Comparison of ENCODE assay signal across 8 cellular contexts in the genomic region with DNA sequence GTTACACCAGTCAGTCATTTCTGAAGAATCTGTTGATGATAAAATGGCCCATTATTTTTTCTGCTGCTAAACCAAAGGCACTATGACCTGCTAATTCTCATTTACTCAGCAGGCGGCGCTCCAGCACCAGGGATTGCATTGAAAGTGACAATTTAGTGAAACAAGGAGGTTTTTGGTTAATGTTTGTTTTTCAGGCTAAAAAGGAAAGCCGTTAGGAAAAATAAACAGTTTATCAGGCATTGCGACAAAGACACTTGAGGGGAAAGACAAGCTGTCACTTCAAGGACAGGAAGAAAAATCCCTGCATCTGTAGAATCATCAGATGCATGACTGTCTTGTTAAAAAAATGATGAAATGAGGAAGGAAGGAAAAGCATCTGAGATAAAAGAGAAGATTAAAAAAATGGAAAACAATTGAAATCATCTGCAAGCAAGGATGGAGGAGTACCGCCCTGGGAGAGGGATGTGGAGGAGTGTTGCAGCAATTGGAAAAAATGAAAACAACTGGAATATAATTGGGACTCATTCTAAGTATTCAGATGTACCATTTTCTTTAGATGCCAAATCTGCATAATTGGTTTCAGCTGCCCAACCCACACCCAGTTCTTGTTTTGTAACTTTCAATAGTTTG. TPM values are rescaled to one million over a fixed set of nuclear protein-coding genes. Genes with fewer than 3 reads are reported as not detected.
DNase-seq lines count a peak whose midpoint lies in the region; ATAC-seq and TF ChIP-seq lines count a peak whose summit lies in the region.

No MANE protein-coding gene starts in this region.

- H3K36me3 ChIP-seq in vagina: no peaks in the 10 kb centered on the region

- TF ChIP-seq CTCF in vagina (IDR thresholded peaks at IDR 0.05): peak; percentile 67 to 96 (median 77)

- no peak overlapping the region for H3K4me3 ChIP-seq in vagina

- intact Hi-C loops in posterior vena cava (cut with DNase I): loop anchor here (5.0 to 10.0 kb wide), 3 partner anchors 238 to 683 kb away; a partner anchor contains a TSS
- intact Hi-C loops in vagina (cut with DNase I): loop anchor here (10.0 kb wide), 1 partner anchor 686 kb away; no protein-coding TSS in a partner anchor

- peak; percentile 0 for DNase-seq in DMS153 treated with DMSO at 0.1 percent for 48 hours (lab: John Stamatoyannopoulos, UW; ENCODE audit: unreplicated experiment)
- no peak for DNase-seq in DMS153 (lab: John Stamatoyannopoulos, UW)
- DNase-seq in OCI-M1 (lab: John Stamatoyannopoulos, UW): peak; percentile 79
- DNase-seq in activated effector memory CD4-positive, alpha-beta T cell treated with anti-CD3 and anti-CD28 coated beads, Interleukin-2, amount 50 U/mL, for 16 hours: peak; percentile 85
- DNase-seq in glomerular visceral epithelial cell (ENCODE audit: extremely low spot score): peak; percentile 59
- peak; percentile 92 for DNase-seq in posterior vena cava (ENCODE audit: low spot score)
- DNase-seq in vagina (ENCODE audit: extremely low spot score in 2 of 2): no peak

- H3K27me3 ChIP-seq in vagina: no peaks in the 10 kb centered on the region

- H3K4me1 ChIP-seq in vagina: no peaks in the 10 kb centered on the region

- no peak overlapping the region for H3K27ac ChIP-seq in vagina

- H3K9me3 ChIP-seq in vagina: no peaks in the 10 kb centered on the region

- no peak for TF ChIP-seq POLR2A in vagina (IDR thresholded peaks at IDR 0.05)

- peak; percentile 55 for ATAC-seq in HG03159 (IDR thresholded peaks at IDR 0.05; ENCODE audit: unreplicated experiment)

RNA-seq across cellular contexts. Expression of a gene that starts 54.0 kb away (rescaled TPM):
- total RNA-seq in posterior vena cava (10 to 100 TPM; 28.9 to 31.5 TPM), vagina (19.4 TPM)

Comparison
In these comparisons a context has a peak if more than half of its experiments do, and no peak if none do; other contexts are left out.
1. DNase-seq: peak in DMS153 treated with DMSO at 0.1 percent for 48 hours (single experiment), OCI-M1 (single experiment), activated effector memory CD4-positive, alpha-beta T cell treated with anti-CD3 and anti-CD28 coated beads, Interleukin-2, amount 50 U/mL, for 16 hours (single experiment), glomerular visceral epithelial cell (single experiment) and posterior vena cava (single experiment); none in DMS153 (single experiment) and vagina (0 of 2).